21 cellular contexts compared by ENCODE assay signal in genomic region chr17:42005128-42005527, GRCh38. TPM values are rescaled to one million over a fixed set of nuclear protein-coding genes. Genes with fewer than 3 reads are reported as not detected.
DNase-seq lines count a peak whose midpoint lies in the region; ATAC-seq, FAIRE-seq and TF ChIP-seq lines count a peak whose summit lies in the region.
"Had no signal": no experiment of that assay in that cellular context is flagged by ENCODE, and none has a peak within 500 bp of the region (broad histone marks: within the 10 kb centered on the region; RNA-seq: fewer than 3 reads in every experiment).

No MANE protein-coding gene starts in this region.

- ATAC-seq in pancreas: no peak
- ATAC-seq: psoas muscle had no signal

- no peak overlapping the region for H3K4me3 Mint-ChIP-seq in T-helper 1 cell treated with Interleukin-12 subunit alpha and Interleukin-12 subunit beta and Interleukin-4 antibody, amounts not matched to agents 30 μg/mL and 1 μg/mL, for 36 hours
- H3K4me3 Mint-ChIP-seq in astrocyte (ENCODE audit: unreplicated experiment): no peak overlapping the region
- H3K4me3 Mint-ChIP-seq in nephron progenitor cell: no peak overlapping the region
- H3K4me3 Mint-ChIP-seq in activated CD4-positive, alpha-beta T cell treated with anti-CD3 and anti-CD28 coated beads, Interleukin-2, amount 10 ng/mL, durations not matched to agents 24 days and 14 days: no peak overlapping the region

- H3K4me2 ChIP-seq in astrocyte (ENCODE audit: low read length): no peak overlapping the region

- peaks cover 98% of the 10 kb centered on the region for H3K79me2 ChIP-seq in astrocyte (ENCODE audit: insufficient read depth, low read length)

- peaks cover 34% of the 10 kb centered on the region for H3K4me1 Mint-ChIP-seq in T-helper 1 cell treated with Interleukin-12 subunit alpha and Interleukin-12 subunit beta and Interleukin-4 antibody, amounts not matched to agents 30 μg/mL and 1 μg/mL, for 36 hours (ENCODE audit: low read depth)
- H3K4me1 Mint-ChIP-seq in astrocyte (ENCODE audit: low read depth, unreplicated experiment) (peaks cover 40% of the 10 kb centered on the region), nephron progenitor cell (no peaks in the 10 kb centered on the region)
- peaks cover 24% of the 10 kb centered on the region for H3K4me1 Mint-ChIP-seq in activated CD4-positive, alpha-beta T cell treated with anti-CD3 and anti-CD28 coated beads, Interleukin-2, amount 10 ng/mL, durations not matched to agents 24 days and 14 days

- 79 to 85% methylated on average over 1 of the region's 1 CpG for WGBS in pancreas, 2 donors

- intact Hi-C loops in activated CD4-positive, alpha-beta T cell treated with anti-CD3 and anti-CD28 coated beads, Interleukin-2, amount 10 ng/mL, durations not matched to agents 24 days and 14 days (cut with micrococcal nuclease): no loop called here
- intact Hi-C loops in pancreas (cut with DNase I): no loop called here

- H3K36me3 Mint-ChIP-seq in T-helper 1 cell treated with Interleukin-12 subunit alpha and Interleukin-12 subunit beta and Interleukin-4 antibody, amounts not matched to agents 30 μg/mL and 1 μg/mL, for 36 hours (ENCODE audit: low read depth): peaks cover 13% of the 10 kb centered on the region
- H3K36me3 Mint-ChIP-seq in astrocyte (ENCODE audit: low read depth, unreplicated experiment) (peaks cover 17% of the 10 kb centered on the region), nephron progenitor cell (ENCODE audit: low read depth) (peaks cover 48% of the 10 kb centered on the region)
- peaks cover 38% of the 10 kb centered on the region for H3K36me3 Mint-ChIP-seq in activated CD4-positive, alpha-beta T cell treated with anti-CD3 and anti-CD28 coated beads, Interleukin-2, amount 10 ng/mL, durations not matched to agents 24 days and 14 days (ENCODE audit: low read depth)

- FAIRE-seq in astrocyte (lab: Jason Lieb, UNC) (no peak), GM19239 (lab: Jason Lieb, UNC) (no peak), pancreas (lab: Jason Lieb, UNC) (no peak)

- peaks cover 74% of the 10 kb centered on the region for H4K20me1 ChIP-seq in astrocyte (ENCODE audit: insufficient read depth, low read length)

- H3K9me3 Mint-ChIP-seq in T-helper 1 cell treated with Interleukin-12 subunit alpha and Interleukin-12 subunit beta and Interleukin-4 antibody, amounts not matched to agents 30 μg/mL and 1 μg/mL, for 36 hours: no peaks in the 10 kb centered on the region
- no peaks in the 10 kb centered on the region for H3K9me3 Mint-ChIP-seq in astrocyte (ENCODE audit: unreplicated experiment)
- H3K9me3 Mint-ChIP-seq in nephron progenitor cell: no peaks in the 10 kb centered on the region
- H3K9me3 Mint-ChIP-seq in activated CD4-positive, alpha-beta T cell treated with anti-CD3 and anti-CD28 coated beads, Interleukin-2, amount 10 ng/mL, durations not matched to agents 24 days and 14 days: no peaks in the 10 kb centered on the region

- no peak for DNase-seq in T-helper 1 cell
- peak; percentile 47 for DNase-seq in GM04504 (ENCODE audit: low read depth)
- no peak for DNase-seq in astrocyte (ENCODE audit: low read depth)
- DNase-seq in nephron progenitor cell: no peak
- DNase-seq in activated CD4-positive, alpha-beta T cell treated with anti-CD3 and anti-CD28 coated beads, Interleukin-2, amount 10 ng/mL, durations not matched to agents 24 days and 14 days: no peak
- DNase-seq in GM19239 (ENCODE audit: insufficient read length, low spot score): no peak
- DNase-seq in pancreas: no peak
- DNase-seq: 8988T; activated CD4-positive, alpha-beta T cell treated with anti-CD3 and anti-CD28 coated beads for 48 hours; activated CD8-positive, alpha-beta memory T cell treated with anti-CD3 and anti-CD28 coated beads, Interleukin-2, amount 50 U/mL, for 4 hours; activated naive CD4-positive, alpha-beta T cell treated with Interleukin-2 at 50 U/mL for 16 hours; EL; left ventricle myocardium inferior; NCI-H146; NCI-H2171 treated with DMSO at 0.1 percent for 48 hours; NCI-H526; psoas muscle; stimulated activated CD4-positive, alpha-beta T cell treated with anti-CD3 and anti-CD28 coated beads, Interleukin-2, amount 100 ng/mL, for 24 hours; stimulated activated naive CD4-positive, alpha-beta T cell treated with Interleukin-2 at 50 U/mL for 16 hours had no signal

- H3K9me3 ChIP-seq in astrocyte (ENCODE audit: insufficient read depth, low read depth, low read length) (no peaks in the 10 kb centered on the region), pancreas (no peaks in the 10 kb centered on the region)
- H3K9me3 ChIP-seq: left ventricle myocardium inferior, psoas muscle had no signal

- H3K27me3 Mint-ChIP-seq in T-helper 1 cell treated with Interleukin-12 subunit alpha and Interleukin-12 subunit beta and Interleukin-4 antibody, amounts not matched to agents 30 μg/mL and 1 μg/mL, for 36 hours (ENCODE audit: low read depth): no peaks in the 10 kb centered on the region
- no peaks in the 10 kb centered on the region for H3K27me3 Mint-ChIP-seq in astrocyte (ENCODE audit: low read depth, unreplicated experiment)
- peaks cover 2% of the 10 kb centered on the region for H3K27me3 Mint-ChIP-seq in nephron progenitor cell (ENCODE audit: low read depth, poor library complexity)
- H3K27me3 Mint-ChIP-seq in activated CD4-positive, alpha-beta T cell treated with anti-CD3 and anti-CD28 coated beads, Interleukin-2, amount 10 ng/mL, durations not matched to agents 24 days and 14 days: no peaks in the 10 kb centered on the region

- H3K36me3 ChIP-seq in astrocyte (ENCODE audit: insufficient read depth, low read length) (peaks cover 9% of the 10 kb centered on the region), pancreas (no peaks in the 10 kb centered on the region)

- H3K4me3 ChIP-seq in astrocyte (ENCODE audit: insufficient read depth, low read depth, low read length): no peak overlapping the region
- H3K4me3 ChIP-seq in pancreas: no peak overlapping the region
- H3K4me3 ChIP-seq: left ventricle myocardium inferior, psoas muscle, skin epidermis had no signal

- H3K9ac ChIP-seq in astrocyte (ENCODE audit: low read length): no peak overlapping the region

- H3K27me3 ChIP-seq in astrocyte (ENCODE audit: insufficient read depth, low read length) (no peaks in the 10 kb centered on the region), pancreas (no peaks in the 10 kb centered on the region)

- TF ChIP-seq CTCF in astrocyte (IDR thresholded peaks at IDR 0.05; ENCODE audit: insufficient read depth, low read depth, low read length): no peak
- no peak for TF ChIP-seq CTCF in nephron progenitor cell (IDR thresholded peaks at IDR 0.05)
- no peak for TF ChIP-seq CTCF in pancreas (IDR thresholded peaks at IDR 0.05)

- peak overlapping the region; percentile 14 for H3K27ac Mint-ChIP-seq in T-helper 1 cell treated with Interleukin-12 subunit alpha and Interleukin-12 subunit beta and Interleukin-4 antibody, amounts not matched to agents 30 μg/mL and 1 μg/mL, for 36 hours
- H3K27ac Mint-ChIP-seq in astrocyte (ENCODE audit: unreplicated experiment) (peak overlapping the region; percentile 1), nephron progenitor cell (peak overlapping the region; percentile 39)
- H3K27ac Mint-ChIP-seq in activated CD4-positive, alpha-beta T cell treated with anti-CD3 and anti-CD28 coated beads, Interleukin-2, amount 10 ng/mL, durations not matched to agents 24 days and 14 days: no peak overlapping the region

- H3K27ac ChIP-seq in astrocyte (ENCODE audit: low read depth, low read length) (no peak overlapping the region), pancreas (no peak overlapping the region)
- H3K27ac ChIP-seq: left ventricle myocardium inferior, psoas muscle had no signal

- no peak overlapping the region for H2AFZ ChIP-seq in astrocyte (ENCODE audit: low read depth, low read length)

- H3K4me1 ChIP-seq in astrocyte (ENCODE audit: insufficient read depth, low read length) (peaks cover 20% of the 10 kb centered on the region), pancreas (peaks cover 0 to 11% (median 0%) of the 10 kb centered on the region in 3 donors)

RNA-seq across cellular contexts. Expression of gene DNAJC7, which starts 12.1 kb away (rescaled TPM):
- 82.9 and 96.0 TPM in 2 replicates for total RNA-seq in astrocyte
- 121 and 128 TPM in 2 replicates for total RNA-seq in activated CD4-positive, alpha-beta T cell treated with anti-CD3 and anti-CD28 coated beads, Interleukin-2, amount 10 ng/mL, durations not matched to agents 24 days and 14 days
- total RNA-seq in pancreas: 10 to 100 TPM; 32.2 to 45.3 (median 37.3) TPM
- polyA plus RNA-seq in pancreas: 10 to 100 TPM; 53.4 to 63.6 TPM

RNA-seq across cellular contexts. Expression of gene NKIRAS2, which starts 14.8 kb away (rescaled TPM):
- total RNA-seq in astrocyte (60.5 and 66.0 TPM in 2 replicates), pancreas (10 to 100 TPM in 3 of 6 donors, 1 to 10 TPM in 3; 6.5 to 14.7 (median 10.7) TPM)
- total RNA-seq in activated CD4-positive, alpha-beta T cell treated with anti-CD3 and anti-CD28 coated beads, Interleukin-2, amount 10 ng/mL, durations not matched to agents 24 days and 14 days: 29.5 and 30.3 TPM in 2 replicates
- polyA plus RNA-seq in pancreas: 10 to 100 TPM; 11.7 to 14.1 TPM

RNA-seq across cellular contexts. Expression of gene CNP, which starts 38.5 kb away (rescaled TPM):
- total RNA-seq in astrocyte: 169 and 177 TPM in 2 replicates
- 81.6 and 84.1 TPM in 2 replicates for total RNA-seq in activated CD4-positive, alpha-beta T cell treated with anti-CD3 and anti-CD28 coated beads, Interleukin-2, amount 10 ng/mL, durations not matched to agents 24 days and 14 days
- total RNA-seq in pancreas: 10 to 100 TPM; 26.3 to 45.8 (median 32.1) TPM
- 10 to 100 TPM; 26.4 to 34.4 TPM for polyA plus RNA-seq in pancreas

RNA-seq across cellular contexts. Expression of gene C17orf113, which starts 45.3 kb away (rescaled TPM):
- total RNA-seq in astrocyte (0.19 and 0.23 TPM in 2 replicates), pancreas (1 to 10 TPM; 1.2 to 2.2 (median 1.8) TPM)
- total RNA-seq in activated CD4-positive, alpha-beta T cell treated with anti-CD3 and anti-CD28 coated beads, Interleukin-2, amount 10 ng/mL, durations not matched to agents 24 days and 14 days: 0.05 and 0.07 TPM in 2 replicates
- 1 to 10 TPM; 1.5 to 1.9 TPM for polyA plus RNA-seq in pancreas
